ENCODE assay signal across 26 cellular contexts in the genomic region with DNA sequence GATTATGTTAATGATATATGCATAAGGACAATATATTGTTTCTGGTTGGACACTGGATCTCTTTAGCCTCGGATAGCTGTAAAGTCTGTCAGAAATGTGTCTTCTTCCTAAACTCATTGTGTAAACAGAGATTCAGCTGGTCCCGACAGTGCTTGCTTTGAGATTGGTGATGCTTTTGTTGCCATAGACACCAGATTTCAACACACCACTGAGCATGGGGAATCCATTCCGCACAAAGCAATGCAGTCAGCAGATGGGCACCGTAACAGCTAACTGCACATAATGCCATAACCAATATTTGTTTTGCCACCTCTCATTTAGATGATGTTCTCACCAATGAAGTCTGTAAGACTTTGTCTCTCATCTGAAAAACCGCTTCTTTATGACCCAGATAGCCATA.
"Had no signal": no experiment of that assay in that cellular context is flagged by ENCODE, and none has a peak within 500 bp of the region (broad histone marks: within the 10 kb centered on the region; RNA-seq: fewer than 3 reads in every experiment).

No MANE protein-coding gene starts in this region.

- DNase-seq: activated CD4-positive, alpha-beta T cell treated with anti-CD3 and anti-CD28 coated beads for 48 hours; activated CD4-positive, alpha-beta T cell treated with anti-CD3 and anti-CD28 coated beads, Interleukin-2, amount 50 U/mL, for 48 hours; activated CD8-positive, alpha-beta memory T cell treated with anti-CD3 and anti-CD28 coated beads for 24 hours; activated effector memory CD4-positive, alpha-beta T cell treated with anti-CD3 and anti-CD28 coated beads, Interleukin-2, amount 50 U/mL, for 16 hours; activated naive CD4-positive, alpha-beta T cell treated with anti-CD3 and anti-CD28 coated beads for 36 hours; activated naive CD8-positive, alpha-beta T cell treated with anti-CD3 and anti-CD28 coated beads for 36 hours; adrenal gland; aorta; cortex of kidney; effector memory CD8-positive, alpha-beta T cell; erythroblast; gastrocnemius medialis; kidney; left lung; lower lobe of right lung; mesenchymal stem cell; naive thymus-derived CD8-positive, alpha-beta T cell; occipital lobe; psoas muscle; right cardiac atrium; stimulated activated CD4-positive, alpha-beta T cell treated with anti-CD3 and anti-CD28 coated beads, Interleukin-15, amount 100 ng/mL, for 24 hours; stimulated activated CD4-positive, alpha-beta T cell treated with anti-CD3 and anti-CD28 coated beads, Interleukin-2, amount 100 ng/mL, for 24 hours; stimulated activated naive B cell treated with anti-CD40 and anti-IgM and Interleukin-4, amounts not matched to agents 10 μg/mL and 1 μg/mL and 100 μg/mL, for 72 hours; stomach; T-helper 2 cell; tibial artery had no signal

- ATAC-seq: effector memory CD8-positive, alpha-beta T cell; gastrocnemius medialis; left lung; lower lobe of right lung; naive thymus-derived CD8-positive, alpha-beta T cell; psoas muscle; right cardiac atrium; stimulated activated naive B cell treated with anti-CD40 and anti-IgM and Interleukin-4, amounts not matched to agents 10 μg/mL and 1 μg/mL and 100 μg/mL, for 72 hours had no signal
